ENCODE assay signal across 29 cellular contexts in the genomic region with DNA sequence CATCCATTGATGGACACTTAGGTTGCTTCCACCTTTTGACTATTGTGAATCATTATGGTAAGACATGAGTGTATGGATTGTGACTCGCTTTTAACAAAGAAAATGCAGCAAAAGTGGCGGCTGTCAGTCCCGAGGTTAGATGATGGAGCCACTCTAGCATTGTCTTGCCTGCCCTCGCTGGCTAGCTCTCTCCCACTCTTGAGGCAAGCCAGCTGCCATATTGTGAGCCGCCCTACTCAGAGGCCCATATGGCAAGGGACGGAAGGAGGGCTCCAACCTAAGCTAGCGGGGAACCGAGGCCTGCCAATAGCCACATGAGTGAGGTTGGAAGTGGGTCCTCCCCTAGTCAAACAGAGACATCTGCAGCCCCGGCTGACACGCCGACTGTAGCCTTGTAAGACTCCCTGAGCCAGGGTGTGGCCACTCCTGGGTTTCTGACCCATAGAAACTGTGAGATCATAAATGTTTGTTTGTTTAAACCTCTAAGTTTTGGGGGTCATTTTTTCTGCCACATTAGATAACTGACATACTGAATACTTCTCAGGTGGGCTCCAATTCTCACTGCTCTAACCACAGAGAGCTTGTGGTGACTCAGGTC.
"Had no signal": no experiment of that assay in that cellular context is flagged by ENCODE, and none has a peak within 500 bp of the region (broad histone marks: within the 10 kb centered on the region; RNA-seq: fewer than 3 reads in every experiment).

No MANE protein-coding gene starts in this region.

- H3K4me3 Mint-ChIP-seq: activated CD4-positive, alpha-beta T cell treated with anti-CD3 and anti-CD28 coated beads for 36 hours; activated naive CD8-positive, alpha-beta T cell; activated T-cell treated with anti-CD3 and anti-CD28 coated beads, Interleukin-2, amount 50 U/mL, for 72 hours; effector memory CD8-positive, alpha-beta T cell; naive thymus-derived CD4-positive, alpha-beta T cell; stimulated activated naive B cell treated with anti-CD40 and anti-IgM and Interleukin-4, amounts not matched to agents 10 μg/mL and 1 μg/mL and 100 μg/mL, for 72 hours; T-cell; T-helper 2 cell treated with Interferon-gamma antibody and Interleukin-4, amounts not matched to agents 5 μg/mL and 100 μg/mL, for 36 hours had no signal

- H3K4me1 ChIP-seq: colonic mucosa, parathyroid adenoma, thyroid gland had no signal

- DNase-seq: activated CD4-positive, alpha-beta T cell treated with anti-CD3 and anti-CD28 coated beads for 36 hours; activated CD4-positive, CD25-positive, alpha-beta regulatory T cell; activated naive CD4-positive, alpha-beta T cell treated with Interleukin-2 at 50 U/mL for 16 hours; activated T-cell treated with anti-CD3 and anti-CD28 coated beads for 4 hours; activated T-cell treated with anti-CD3 and anti-CD28 coated beads, Interleukin-2, amount 50 U/mL, for 72 hours; body of pancreas; cerebellar nuclear complex; colonic mucosa; effector memory CD8-positive, alpha-beta T cell; esophagus squamous epithelium; foreskin melanocyte; left cardiac atrium; left ventricle myocardium superior; midbrain; naive thymus-derived CD4-positive, alpha-beta T cell; occipital lobe; stimulated activated CD4-positive, alpha-beta T cell treated with anti-CD3 and anti-CD28 coated beads, Interleukin-1b, Interleukin-23, amount 100 ng/mL, for 48 hours; stimulated activated naive B cell treated with anti-CD40 and anti-IgM and Interleukin-4, amounts not matched to agents 10 μg/mL and 1 μg/mL and 100 μg/mL, for 72 hours; stomach; T-cell; thyroid gland; upper lobe of right lung had no signal

- ATAC-seq: activated CD4-positive, alpha-beta T cell treated with anti-CD3 and anti-CD28 coated beads for 36 hours; activated T-cell treated with anti-CD3 and anti-CD28 coated beads, Interleukin-2, amount 50 U/mL, for 72 hours; effector memory CD8-positive, alpha-beta T cell; naive thymus-derived CD4-positive, alpha-beta T cell; stimulated activated naive B cell treated with anti-CD40 and anti-IgM and Interleukin-4, amounts not matched to agents 10 μg/mL and 1 μg/mL and 100 μg/mL, for 72 hours; T-cell had no signal

- H3K27ac ChIP-seq: cardiac muscle cell, colonic mucosa, esophagus squamous epithelium, parathyroid adenoma, right atrium auricular region, stomach, thyroid gland, upper lobe of right lung had no signal

- H2AFZ ChIP-seq: parathyroid adenoma had no signal

- H3K79me2 ChIP-seq: parathyroid adenoma had no signal

- H3K36me3 ChIP-seq: cardiac muscle cell, colonic mucosa, right atrium auricular region, thyroid gland, upper lobe of right lung had no signal

- H3K9me3 ChIP-seq: body of pancreas, colonic mucosa, esophagus squamous epithelium, right atrium auricular region, stomach, thyroid gland, upper lobe of right lung had no signal

- H3K27me3 ChIP-seq: body of pancreas, cardiac muscle cell, colonic mucosa, esophagus squamous epithelium, right atrium auricular region, stomach, thyroid gland, upper lobe of right lung had no signal

- FAIRE-seq: keratinocyte had no signal

- H3K4me3 ChIP-seq: body of pancreas, cardiac muscle cell, colonic mucosa, esophagus squamous epithelium, right atrium auricular region, smooth muscle cell, stomach, thyroid gland, upper lobe of right lung had no signal

- H3K9ac ChIP-seq: parathyroid adenoma had no signal

- H3K9me3 Mint-ChIP-seq: activated T-cell treated with anti-CD3 and anti-CD28 coated beads, Interleukin-2, amount 50 U/mL, for 72 hours; effector memory CD8-positive, alpha-beta T cell; stimulated activated naive B cell treated with anti-CD40 and anti-IgM and Interleukin-4, amounts not matched to agents 10 μg/mL and 1 μg/mL and 100 μg/mL, for 72 hours; T-cell; T-helper 2 cell treated with Interferon-gamma antibody and Interleukin-4, amounts not matched to agents 5 μg/mL and 100 μg/mL, for 36 hours had no signal

- H3K4me1 Mint-ChIP-seq: activated CD4-positive, alpha-beta T cell treated with anti-CD3 and anti-CD28 coated beads for 36 hours; stimulated activated naive B cell treated with anti-CD40 and anti-IgM and Interleukin-4, amounts not matched to agents 10 μg/mL and 1 μg/mL and 100 μg/mL, for 72 hours; T-cell had no signal

- H3K36me3 Mint-ChIP-seq: activated naive CD8-positive, alpha-beta T cell; naive thymus-derived CD4-positive, alpha-beta T cell; stimulated activated naive B cell treated with anti-CD40 and anti-IgM and Interleukin-4, amounts not matched to agents 10 μg/mL and 1 μg/mL and 100 μg/mL, for 72 hours; T-cell had no signal

- H3K27ac Mint-ChIP-seq: activated CD4-positive, alpha-beta T cell treated with anti-CD3 and anti-CD28 coated beads for 36 hours; activated naive CD8-positive, alpha-beta T cell; activated T-cell treated with anti-CD3 and anti-CD28 coated beads, Interleukin-2, amount 50 U/mL, for 72 hours; effector memory CD8-positive, alpha-beta T cell; naive thymus-derived CD4-positive, alpha-beta T cell; stimulated activated naive B cell treated with anti-CD40 and anti-IgM and Interleukin-4, amounts not matched to agents 10 μg/mL and 1 μg/mL and 100 μg/mL, for 72 hours; T-cell; T-helper 2 cell treated with Interferon-gamma antibody and Interleukin-4, amounts not matched to agents 5 μg/mL and 100 μg/mL, for 36 hours had no signal
